Comparison of ENCODE assay signal across 8 cellular contexts in genomic region chr16:29820730-29821662, GRCh38. TPM values are rescaled to one million over a fixed set of nuclear protein-coding genes. Genes with fewer than 3 reads are reported as not detected.
DNase-seq lines count a peak whose midpoint lies in the region; ATAC-seq, FAIRE-seq and TF ChIP-seq lines count a peak whose summit lies in the region.

No MANE protein-coding gene starts in this region.

- peaks cover 70% of the 10 kb centered on the region for H3K4me1 Mint-ChIP-seq in activated naive CD4-positive, alpha-beta T cell treated with anti-CD3 and anti-CD28 coated beads for 36 hours (ENCODE audit: low read depth)

- no peaks in the 10 kb centered on the region for H4K20me1 ChIP-seq in KMS-11 (ENCODE audit: insufficient read depth)

- peak overlapping the region; percentile 98 for H3K27ac Mint-ChIP-seq in activated naive CD4-positive, alpha-beta T cell treated with anti-CD3 and anti-CD28 coated beads for 36 hours

- no peak for TF ChIP-seq RAD21 in A549 (conservative IDR thresholded peaks at IDR 0.05 in 1 of 2, IDR thresholded peaks at IDR 0.05 in 1 of 2)

- H3K4me2 ChIP-seq in A549, result peak overlapping the region; percentile 99
- peak overlapping the region; percentile 65 for H3K4me2 ChIP-seq in KMS-11

- no peak for TF ChIP-seq EP300 in A549 (IDR thresholded peaks at IDR 0.05)

- H3K27ac ChIP-seq in A549 (peak overlapping the region; percentile 92 to 93), KMS-11 (peak overlapping the region; percentile 36), right atrium auricular region (peak overlapping the region; percentile 81 to 84)

- H3K27me3 ChIP-seq in KMS-11 (ENCODE audit: insufficient read depth, low read depth) (no peaks in the 10 kb centered on the region), right atrium auricular region (no peaks in the 10 kb centered on the region)

- DNase-seq in A549 (ENCODE audit: low read depth in 1 of 2, low spot score in 1 of 2), result peak; percentile 59 to 77
- peak; percentile 79 for DNase-seq in activated naive CD4-positive, alpha-beta T cell treated with anti-CD3 and anti-CD28 coated beads for 36 hours
- no peak for DNase-seq in right atrium auricular region (ENCODE audit: low spot score)
- DNase-seq in stimulated activated CD8-positive, alpha-beta memory T cell treated with anti-CD3 and anti-CD28 coated beads, Interleukin-4, amount 100 ng/mL, for 48 hours, result peak; percentile 76
- no peak for DNase-seq in NCI-H1105 (lab: John Stamatoyannopoulos, UW)
- DNase-seq in NCI-H748 (lab: John Stamatoyannopoulos, UW; ENCODE audit: unreplicated experiment), result no peak

- FAIRE-seq in A549 (lab: Jason Lieb, UNC), result no peak

- H3K36me3 ChIP-seq in KMS-11 (ENCODE audit: insufficient read depth) (no peaks in the 10 kb centered on the region), right atrium auricular region (peaks cover 10% of the 10 kb centered on the region)

- no peak overlapping the region for H2AFZ ChIP-seq in KMS-11 (ENCODE audit: low read depth)

- H3K79me2 ChIP-seq in KMS-11 (ENCODE audit: insufficient read depth, low read depth), result peaks cover 27% of the 10 kb centered on the region

- POLR2A ChIA-PET in A549 (lab: Yijun Ruan, JAX), result interaction anchor here (1.3 to 2.5 kb wide), 4 partner anchors 14 to 152 kb away, joined by 3 to 9 read pairs (median 6); partner anchors contain the start of genes MAZ, SEZ6L2 and TAOK2

- WGBS in A549 (ENCODE audit: missing lambda C conversion rate), result 2% methylated on average over 11 of the region's 11 CpGs

- peaks cover 33% of the 10 kb centered on the region for H3K36me3 Mint-ChIP-seq in activated naive CD4-positive, alpha-beta T cell treated with anti-CD3 and anti-CD28 coated beads for 36 hours (ENCODE audit: low read depth)

- peak overlapping the region; percentile 94 for H3K4me3 Mint-ChIP-seq in activated naive CD4-positive, alpha-beta T cell treated with anti-CD3 and anti-CD28 coated beads for 36 hours

- ATAC-seq in A549, result peak; percentile 26 to 33; a peak in 5 of 6 replicates
- ATAC-seq in GM18868 (IDR thresholded peaks at IDR 0.05; ENCODE audit: unreplicated experiment), result peak; percentile 53

- peak overlapping the region; percentile 11; the same call in 1 of the 2 replicates for H3K9ac ChIP-seq in KMS-11

- H3K9me3 Mint-ChIP-seq in activated naive CD4-positive, alpha-beta T cell treated with anti-CD3 and anti-CD28 coated beads for 36 hours, result no peaks in the 10 kb centered on the region

- TF ChIP-seq CTCF in A549 (IDR thresholded peaks at IDR 0.05) (no peak), KMS-11 (conservative IDR thresholded peaks at IDR 0.05; ENCODE audit: low read depth, low read length) (no peak), right atrium auricular region (IDR thresholded peaks at IDR 0.05) (no peak)

- H3K9me3 ChIP-seq in A549 (no peaks in the 10 kb centered on the region), right atrium auricular region (no peaks in the 10 kb centered on the region)

- H3K4me3 ChIP-seq in A549 (peak overlapping the region; percentile 61), KMS-11 (IDR thresholded peaks at IDR 0.05; ENCODE audit: insufficient read depth, low read depth, low read length) (no peak overlapping the region), right atrium auricular region (peak overlapping the region; percentile 66 to 74)

- peaks cover 69% of the 10 kb centered on the region for H3K4me1 ChIP-seq in A549
- peaks cover 73% of the 10 kb centered on the region for H3K4me1 ChIP-seq in KMS-11 (ENCODE audit: low read depth, poor library complexity, severe bottlenecking)
- H3K4me1 ChIP-seq in right atrium auricular region, result peaks cover 0 to 81% of the 10 kb centered on the region in 2 donors

- H3K27me3 Mint-ChIP-seq in activated naive CD4-positive, alpha-beta T cell treated with anti-CD3 and anti-CD28 coated beads for 36 hours (ENCODE audit: low read depth), result no peaks in the 10 kb centered on the region

- peak; percentile 12 for TF ChIP-seq POLR2A in A549 (IDR thresholded peaks at IDR 0.05; ENCODE audit: low read length)

- CTCF ChIA-PET in A549 (lab: Yijun Ruan, JAX), result interaction anchor here (0.8 to 24.4 kb wide), 18 partner anchors 9 to 211 kb away, joined by 3 to 568 read pairs (median 4); partner anchors contain the start of genes CDIPT, MAZ and TLCD3B
- CTCF ChIA-PET in activated naive CD4-positive, alpha-beta T cell treated with anti-CD3 and anti-CD28 coated beads for 36 hours (lab: Charles Lee), result interaction anchor here (0.8 to 8.3 kb wide), 6 partner anchors 9 to 153 kb away, joined by 3 to 92 read pairs (median 5); partner anchors contain the start of genes MAZ and TAOK2

- intact Hi-C loops in activated naive CD4-positive, alpha-beta T cell treated with anti-CD3 and anti-CD28 coated beads for 36 hours (cut with micrococcal nuclease), result loop anchor here (1.0 to 5.0 kb wide), 4 partner anchors 16 to 551 kb away; partner anchors contain the start of genes CDIPT, MYL11, TAOK2 and TBC1D10B

TF ChIP-seq in A549, 52 proteins besides CTCF, POLR2A, EP300 and RAD21:
- peak; percentile 94 for TF ChIP-seq USF2 (IDR thresholded peaks at IDR 0.05)
- TF ChIP-seq BCL3 (IDR thresholded peaks at IDR 0.05), result no peak
- TF ChIP-seq MAX (IDR thresholded peaks at IDR 0.05), result peak; percentile 28; the same call in 1 of the 2 replicates
TF ChIP-seq in A549: peak in this region for 2.

RNA-seq across cellular contexts. Expression of gene MVP, which starts 0.7 kb away (rescaled TPM):
- 73.3 and 87.7 TPM in 2 replicates for polyA plus RNA-seq in A549 (2011; rRNA removed)
- polyA plus RNA-seq in A549 (2012; cell fraction: cytosol; rRNA removed), result 50.3 and 58.7 TPM in 2 replicates
- polyA plus RNA-seq in A549 (2012; cell fraction: nucleus; rRNA removed), result 188 and 201 TPM in 2 replicates
- 86.2 to 109 TPM (median 106 TPM) in 3 replicates for polyA plus RNA-seq in A549 (2017; fragmentation: RNase III; extraction: RNeasy Plus Mini Kit Qiagen cat#74134 plus additional on column Dnase treatment)
- polyA minus RNA-seq in A549 (2011; rRNA and poly(A)+ RNA removed), result 325 and 351 TPM in 2 replicates
- 10 to 100 TPM; 84.1 to 86.9 TPM for total RNA-seq in activated naive CD4-positive, alpha-beta T cell treated with anti-CD3 and anti-CD28 coated beads for 36 hours
- 10 to 100 TPM; 44.4 to 77.9 TPM for total RNA-seq in right atrium auricular region

RNA-seq across cellular contexts. Expression of gene PAGR1, which starts 5.0 kb away (rescaled TPM):
- 18.9 and 26.7 TPM in 2 replicates for polyA plus RNA-seq in A549 (2011; rRNA removed)
- polyA plus RNA-seq in A549 (2012; cell fraction: cytosol; rRNA removed), result 43.8 and 50.3 TPM in 2 replicates
- 25.9 and 29.0 TPM in 2 replicates for polyA plus RNA-seq in A549 (2012; cell fraction: nucleus; rRNA removed)
- 41.0 to 44.5 TPM (median 43.1 TPM) in 3 replicates for polyA plus RNA-seq in A549 (2017; fragmentation: RNase III; extraction: RNeasy Plus Mini Kit Qiagen cat#74134 plus additional on column Dnase treatment)
- polyA minus RNA-seq in A549 (2011; rRNA and poly(A)+ RNA removed), result 4.3 and 5.9 TPM in 2 replicates
- 10 to 100 TPM; 16.9 to 19.3 TPM for total RNA-seq in activated naive CD4-positive, alpha-beta T cell treated with anti-CD3 and anti-CD28 coated beads for 36 hours
- total RNA-seq in right atrium auricular region, result 10 to 100 TPM; 23.5 to 27.3 TPM

RNA-seq across cellular contexts. Expression of gene PRRT2, which starts 9.0 kb away (rescaled TPM):
- 0.25 and 0.34 TPM in 2 replicates for polyA plus RNA-seq in A549 (2011; rRNA removed)
- polyA plus RNA-seq in A549 (2012; cell fraction: cytosol; rRNA removed), result 0.54 and 0.62 TPM in 2 replicates
- 5.0 and 5.1 TPM in 2 replicates for polyA plus RNA-seq in A549 (2012; cell fraction: nucleus; rRNA removed)
- polyA plus RNA-seq in A549 (2017; fragmentation: RNase III; extraction: RNeasy Plus Mini Kit Qiagen cat#74134 plus additional on column Dnase treatment), result 0.34 to 0.55 TPM (median 0.44 TPM) in 3 replicates
- 0.29 and 0.34 TPM in 2 replicates for polyA minus RNA-seq in A549 (2011; rRNA and poly(A)+ RNA removed)
- total RNA-seq in activated naive CD4-positive, alpha-beta T cell treated with anti-CD3 and anti-CD28 coated beads for 36 hours, result under 1 TPM; 0.83 to 0.94 TPM
- under 1 TPM; 0.51 to 0.52 TPM for total RNA-seq in right atrium auricular region

RNA-seq across cellular contexts. Expression of gene MAZ, which starts 14.7 kb away (rescaled TPM):
- polyA plus RNA-seq in A549 (2011; rRNA removed), result 79.6 and 99.7 TPM in 2 replicates
- 192 and 249 TPM in 2 replicates for polyA plus RNA-seq in A549 (2012; cell fraction: cytosol; rRNA removed)
- 213 and 345 TPM in 2 replicates for polyA plus RNA-seq in A549 (2012; cell fraction: nucleus; rRNA removed)
- 216 to 231 TPM (median 221 TPM) in 3 replicates for polyA plus RNA-seq in A549 (2017; fragmentation: RNase III; extraction: RNeasy Plus Mini Kit Qiagen cat#74134 plus additional on column Dnase treatment)
- 200 and 239 TPM in 2 replicates for polyA minus RNA-seq in A549 (2011; rRNA and poly(A)+ RNA removed)
- 100 to 1,000 TPM; 290 to 330 TPM for total RNA-seq in activated naive CD4-positive, alpha-beta T cell treated with anti-CD3 and anti-CD28 coated beads for 36 hours
- 10 to 100 TPM; 33.0 to 86.6 TPM for total RNA-seq in right atrium auricular region

RNA-seq across cellular contexts. Expression of gene KIF22, which starts 30.4 kb away (rescaled TPM):
- polyA plus RNA-seq in A549 (2011; rRNA removed), result 64.3 and 85.9 TPM in 2 replicates
- polyA plus RNA-seq in A549 (2012; cell fraction: cytosol; rRNA removed), result 131 and 139 TPM in 2 replicates
- 316 and 319 TPM in 2 replicates for polyA plus RNA-seq in A549 (2012; cell fraction: nucleus; rRNA removed)
- polyA plus RNA-seq in A549 (2017; fragmentation: RNase III; extraction: RNeasy Plus Mini Kit Qiagen cat#74134 plus additional on column Dnase treatment), result 70.0 to 73.7 TPM (median 72.6 TPM) in 3 replicates
- polyA minus RNA-seq in A549 (2011; rRNA and poly(A)+ RNA removed), result 147 and 158 TPM in 2 replicates
- total RNA-seq in activated naive CD4-positive, alpha-beta T cell treated with anti-CD3 and anti-CD28 coated beads for 36 hours, result 100 to 1,000 TPM; 201 to 209 TPM
- 10 to 100 TPM; 10.1 to 17.1 TPM for total RNA-seq in right atrium auricular region

Comparison
In these comparisons a context has a peak if more than half of its experiments do, and no peak if none do; other contexts are left out.
1. DNase-seq: peak in A549 (2 of 2), activated naive CD4-positive, alpha-beta T cell treated with anti-CD3 and anti-CD28 coated beads for 36 hours (single experiment) and stimulated activated CD8-positive, alpha-beta memory T cell treated with anti-CD3 and anti-CD28 coated beads, Interleukin-4, amount 100 ng/mL, for 48 hours (single experiment); none in right atrium auricular region (single experiment), NCI-H1105 (single experiment) and NCI-H748 (single experiment).
2. H3K27ac ChIP-seq: peak in every context shown above with its lines; median percentile 92 in A549; 82 in right atrium auricular region; 36 in KMS-11.